In genomic region chr20:39399463-39399862, GRCh38 we compare ENCODE assay signal across 19 cellular contexts.
A peak's percentile ranks its signal among the peaks of the same experiment; 100 is the strongest.
DNase-seq lines count a peak whose midpoint lies in the region; ATAC-seq and TF ChIP-seq lines count a peak whose summit lies in the region.
"Had no signal": no experiment of that assay in that cellular context is flagged by ENCODE, and none has a peak within 500 bp of the region (broad histone marks: within the 10 kb centered on the region; RNA-seq: fewer than 3 reads in every experiment).

No MANE protein-coding gene starts in this region.

- H3K36me3 ChIP-seq in BE2C (no peaks in the 10 kb centered on the region), OCI-LY3 (replicated peaks; ENCODE audit: low read depth, low read length) (no peaks in the 10 kb centered on the region), endodermal cell (ENCODE audit: control insufficient read depth, insufficient read depth, low read length) (no peaks in the 10 kb centered on the region)
- H3K36me3 ChIP-seq: BLaER1 treated with 17β-estradiol and CSF1 and Interleukin-3, amounts not matched to agents 10 nM and 100 nM; SJCRH30 had no signal

- no peak overlapping the region for H3K4me3 Mint-ChIP-seq in endodermal cell
- H3K4me3 Mint-ChIP-seq: HFFc6 had no signal

- no peak overlapping the region for H3K4me3 ChIP-seq in BE2C (ENCODE audit: low read depth, low read length)
- H3K4me3 ChIP-seq in OCI-LY3 (ENCODE audit: low read length), result no peak overlapping the region
- H3K4me3 ChIP-seq in endodermal cell (ENCODE audit: low read length), result no peak overlapping the region
- H3K4me3 ChIP-seq: BLaER1 treated with 17β-estradiol and CSF1 and Interleukin-3, amounts not matched to agents 10 nM and 100 nM; SJCRH30 had no signal

- H4K20me1 ChIP-seq in OCI-LY3 (ENCODE audit: insufficient read depth, low read length), result no peaks in the 10 kb centered on the region
- H4K20me1 ChIP-seq: BLaER1 treated with 17β-estradiol and CSF1 and Interleukin-3, amounts not matched to agents 10 nM and 100 nM had no signal

- no peaks in the 10 kb centered on the region for H3K79me2 ChIP-seq in OCI-LY3 (ENCODE audit: low read length)

- no peak for ATAC-seq in GM18498 (IDR thresholded peaks at IDR 0.05; ENCODE audit: unreplicated experiment)
- no peak for ATAC-seq in GM21723 (IDR thresholded peaks at IDR 0.05; ENCODE audit: unreplicated experiment)

- DNase-seq in BE2C (no peak), endodermal cell (peak; percentile 50), epidermal melanocyte (ENCODE audit: insufficient read length, low spot score) (no peak), NCI-H1436 (lab: John Stamatoyannopoulos, UW) (no peak)
- DNase-seq: GF-D8, GOT3, HFFc6, KBM-7, NCI-H1092, NCI-H1694, NCI-H226, NCI-H524 treated with DMSO at 0.1 percent for 48 hours, SJCRH30 had no signal

- H3K27ac ChIP-seq in OCI-LY3 (ENCODE audit: low read length) (no peak overlapping the region), endodermal cell (ENCODE audit: low read depth, low read length) (no peak overlapping the region)
- H3K27ac ChIP-seq: BLaER1 treated with 17β-estradiol and CSF1 and Interleukin-3, amounts not matched to agents 10 nM and 100 nM; RWPE1; SJCRH30 had no signal

- no peaks in the 10 kb centered on the region for H3K9me3 Mint-ChIP-seq in endodermal cell

- H3K4me1 ChIP-seq in BE2C (no peaks in the 10 kb centered on the region), OCI-LY3 (ENCODE audit: low read length) (no peaks in the 10 kb centered on the region), endodermal cell (ENCODE audit: control insufficient read depth, insufficient read depth, low read length) (no peaks in the 10 kb centered on the region)
- H3K4me1 ChIP-seq: BLaER1 treated with 17β-estradiol and CSF1 and Interleukin-3, amounts not matched to agents 10 nM and 100 nM; SJCRH30 had no signal

- H3K9me3 ChIP-seq in BE2C, result no peaks in the 10 kb centered on the region
- H3K9me3 ChIP-seq in OCI-LY3 (ENCODE audit: insufficient read depth, low read length), result no peaks in the 10 kb centered on the region
- no peaks in the 10 kb centered on the region for H3K9me3 ChIP-seq in endodermal cell (ENCODE audit: control insufficient read depth, low read length)
- H3K9me3 ChIP-seq: SJCRH30 had no signal

- H3K4me2 ChIP-seq in OCI-LY3 (ENCODE audit: low read length), result no peak overlapping the region
- H3K4me2 ChIP-seq: BLaER1 treated with 17β-estradiol and CSF1 and Interleukin-3, amounts not matched to agents 10 nM and 100 nM had no signal

- H3K9ac ChIP-seq in OCI-LY3 (ENCODE audit: low read length), result no peak overlapping the region
- no peak overlapping the region for H3K9ac ChIP-seq in endodermal cell (ENCODE audit: extremely low read depth, low read length, poor library complexity, severe bottlenecking)
- H3K9ac ChIP-seq: BLaER1 treated with 17β-estradiol and CSF1 and Interleukin-3, amounts not matched to agents 10 nM and 100 nM had no signal

- H2AFZ ChIP-seq in OCI-LY3 (ENCODE audit: low read depth, low read length), result 0 out of 2 replicates have a peak overlapping the region, but pooled peaks have one; percentile 5

- H3K27ac Mint-ChIP-seq in endodermal cell, result no peak overlapping the region
- H3K27ac Mint-ChIP-seq: HFFc6 had no signal

- TF ChIP-seq CTCF in BE2C (IDR thresholded peaks at IDR 0.05; ENCODE audit: low read depth, low read length), result peak; percentile 8; the same call in 1 of the 2 replicates
- peak; percentile 31 for TF ChIP-seq CTCF in GM12873 (IDR thresholded peaks at IDR 0.05; ENCODE audit: insufficient read depth, low read depth, low read length, missing control alignments)
- peak; percentile 82 for TF ChIP-seq CTCF in OCI-LY3 (IDR thresholded peaks at IDR 0.05; ENCODE audit: low read depth, low read length)
- TF ChIP-seq CTCF in endodermal cell (conservative IDR thresholded peaks at IDR 0.05), result peak; percentile 68

- H3K27me3 Mint-ChIP-seq in endodermal cell (ENCODE audit: insufficient read depth), result no peaks in the 10 kb centered on the region

- H3K27me3 ChIP-seq in BE2C, result no peaks in the 10 kb centered on the region
- H3K27me3 ChIP-seq in OCI-LY3 (ENCODE audit: low read depth, low read length), result no peaks in the 10 kb centered on the region
- H3K27me3 ChIP-seq in endodermal cell (ENCODE audit: control insufficient read depth, insufficient read depth, low read length, poor library complexity, severe bottlenecking), result no peaks in the 10 kb centered on the region
- H3K27me3 ChIP-seq: BLaER1 treated with 17β-estradiol and CSF1 and Interleukin-3, amounts not matched to agents 10 nM and 100 nM had no signal

- no peaks in the 10 kb centered on the region for H3K4me1 Mint-ChIP-seq in endodermal cell

- no peaks in the 10 kb centered on the region for H3K36me3 Mint-ChIP-seq in endodermal cell (ENCODE audit: low read depth)

Comparison
In these comparisons a context has a peak if more than half of its experiments do, and no peak if none do; other contexts are left out.
1. CTCF ChIP-seq: peak in every context shown above with its lines; median percentile 82 in OCI-LY3; 68 in endodermal cell; 31 in GM12873; 8 in BE2C.